ENCODE assay signal across 9 cellular contexts in genomic region chr17:74971069-74971841, GRCh38. TPM values are rescaled to one million over a fixed set of nuclear protein-coding genes. Genes with fewer than 3 reads are reported as not detected.
A peak's percentile ranks its signal among the peaks of the same experiment; 100 is the strongest.
DNase-seq lines count a peak whose midpoint lies in the region; ATAC-seq, FAIRE-seq and TF ChIP-seq lines count a peak whose summit lies in the region.
"Had no signal": no experiment of that assay in that cellular context is flagged by ENCODE, and none has a peak within 500 bp of the region (broad histone marks: within the 10 kb centered on the region; RNA-seq: fewer than 3 reads in every experiment).

No MANE protein-coding gene starts in this region.

- H3K36me3 ChIP-seq in H7 (replicated peaks; ENCODE audit: control insufficient read depth, insufficient read depth, low read length) (no peaks in the 10 kb centered on the region), kidney (ENCODE audit: control insufficient read depth in 1 of 2, insufficient read depth in 2 of 2, low read length in 2 of 2) (no peaks in the 10 kb centered on the region), small intestine (ENCODE audit: control insufficient read depth in 2 of 2, insufficient read depth in 2 of 2, low read length in 2 of 2) (no peaks in the 10 kb centered on the region)

- peaks cover 11% of the 10 kb centered on the region for H3K4me1 Mint-ChIP-seq in activated CD8-positive, alpha-beta T cell treated with anti-CD3 and anti-CD28 coated beads for 36 hours (ENCODE audit: low read depth)

- WGBS in small intestine, 3 donors, result 15 to 57% (median 42%) methylated on average over 8 of the region's 8 CpGs

- H3K9me3 Mint-ChIP-seq in activated CD8-positive, alpha-beta T cell treated with anti-CD3 and anti-CD28 coated beads for 36 hours, result no peaks in the 10 kb centered on the region

- ATAC-seq in activated CD8-positive, alpha-beta T cell treated with anti-CD3 and anti-CD28 coated beads for 36 hours, result no peak
- ATAC-seq in GM18867 (IDR thresholded peaks at IDR 0.05; ENCODE audit: unreplicated experiment) (no peak), GM18517 (IDR thresholded peaks at IDR 0.05; ENCODE audit: unreplicated experiment) (no peak)

- H3K9ac ChIP-seq in kidney (ENCODE audit: low read length in 2 of 2), result peak overlapping the region; percentile 55 to 71

- H3K27ac ChIP-seq in kidney (ENCODE audit: low read depth in 2 of 2, low read length in 2 of 2) (peak overlapping the region; percentile 9 to 72), small intestine (ENCODE audit: low read depth in 1 of 2, low read length in 1 of 2) (peak overlapping the region; percentile 27 to 84)

- H3K4me1 ChIP-seq in kidney (ENCODE audit: control insufficient read depth in 1 of 2, insufficient read depth in 1 of 2, low read depth in 1 of 2, low read length in 2 of 2) (peaks cover 3 to 4% of the 10 kb centered on the region in 2 donors), small intestine (ENCODE audit: control insufficient read depth in 2 of 2, insufficient read depth in 1 of 2, low read depth in 1 of 2, low read length in 1 of 2) (peaks cover 0 to 6% of the 10 kb centered on the region in 2 donors)

- no peak for TF ChIP-seq CTCF in activated CD8-positive, alpha-beta T cell treated with anti-CD3 and anti-CD28 coated beads for 36 hours (IDR thresholded peaks at IDR 0.05)
- TF ChIP-seq CTCF in kidney (IDR thresholded peaks at IDR 0.05; ENCODE audit: borderline replicate concordance, extremely low read depth, insufficient read depth), result no peak
- no peak for TF ChIP-seq CTCF in GM13977 (IDR thresholded peaks at IDR 0.05; ENCODE audit: extremely low read depth, insufficient read depth, missing control alignments)

- POLR2A ChIA-PET in activated CD8-positive, alpha-beta T cell treated with anti-CD3 and anti-CD28 coated beads for 36 hours (lab: Charles Lee), result interaction anchor here (1.1 kb wide), 1 partner anchor 13 kb away, joined by 3 read pairs; no protein-coding TSS in a partner anchor

- peaks cover 12% of the 10 kb centered on the region for H3K27me3 Mint-ChIP-seq in activated CD8-positive, alpha-beta T cell treated with anti-CD3 and anti-CD28 coated beads for 36 hours

- peak overlapping the region; percentile 70 for H3K4me3 Mint-ChIP-seq in activated CD8-positive, alpha-beta T cell treated with anti-CD3 and anti-CD28 coated beads for 36 hours

- H3K4me3 ChIP-seq in H7 (ENCODE audit: insufficient read depth, low read depth, low read length) (0 out of 2 replicates have a peak overlapping the region, but pooled peaks have one; percentile 65), kidney (ENCODE audit: low read length in 2 of 2) (peak overlapping the region; percentile 42 to 46), small intestine (ENCODE audit: low read depth in 1 of 2, low read length in 2 of 2) (peak overlapping the region in 1 of 2 donors; percentile 68)

- H3K9me3 ChIP-seq in kidney (ENCODE audit: control insufficient read depth in 1 of 2, low read length in 2 of 2), result no peaks in the 10 kb centered on the region
- H3K9me3 ChIP-seq in small intestine (ENCODE audit: control insufficient read depth, low read depth), result no peaks in the 10 kb centered on the region

- in situ Hi-C loops in GM13977 (cut with MboI; ENCODE audit: low pct_unique_long_range_greater_than_20kb, low sequenced_read_pairs, unreplicated experiment), result no loop called here

- no peak overlapping the region for H3K27ac Mint-ChIP-seq in activated CD8-positive, alpha-beta T cell treated with anti-CD3 and anti-CD28 coated beads for 36 hours

- CTCF ChIA-PET in activated CD8-positive, alpha-beta T cell treated with anti-CD3 and anti-CD28 coated beads for 36 hours (lab: Charles Lee), result interaction anchor here (0.9 to 7.6 kb wide), 5 partner anchors 9 to 40 kb away, joined by 3 to 87 read pairs (median 4); partner anchors contain the start of gene CDR2L

- FAIRE-seq in kidney (lab: Jason Lieb, UNC) (no peak), small intestine (lab: Jason Lieb, UNC) (no peak)

- H3K27me3 ChIP-seq in H7 (ENCODE audit: control insufficient read depth, insufficient read depth, low read length) (peaks cover 46% of the 10 kb centered on the region), small intestine (ENCODE audit: control insufficient read depth in 2 of 2, insufficient read depth in 2 of 2, low read length in 2 of 2) (no peaks in the 10 kb centered on the region)

- H3K36me3 Mint-ChIP-seq in activated CD8-positive, alpha-beta T cell treated with anti-CD3 and anti-CD28 coated beads for 36 hours (ENCODE audit: low read depth), result no peaks in the 10 kb centered on the region

- intact Hi-C loops in activated CD8-positive, alpha-beta T cell treated with anti-CD3 and anti-CD28 coated beads for 36 hours (cut with micrococcal nuclease), result no loop called here
- intact Hi-C loops in kidney (cut with DNase I), result no loop called here

- DNase-seq in H7 (no peak), kidney (no peak), small intestine (no peak), GM13977 (ENCODE audit: low spot score) (no peak), NCI-H1105 treated with DMSO at 0.1 percent for 48 hours (lab: John Stamatoyannopoulos, UW) (no peak)
- DNase-seq in activated CD8-positive, alpha-beta T cell treated with anti-CD3 and anti-CD28 coated beads for 36 hours, result no peak
- DNase-seq: GOT3 had no signal

RNA-seq across cellular contexts. Expression of gene HID1, which starts 1.3 kb away (rescaled TPM):
- total RNA-seq in H7 (2014; rRNA removed; shearing (Covaris generic)), result 2.1 and 7.8 TPM in 2 replicates
- 1 to 10 TPM; 1.4 to 1.7 TPM for total RNA-seq in activated CD8-positive, alpha-beta T cell treated with anti-CD3 and anti-CD28 coated beads for 36 hours
- 32.6 TPM for total RNA-seq in kidney
- polyA plus RNA-seq in kidney (ENCODE audit: insufficient read depth, low read depth, low replicate concordance), result 13.6 TPM
- 10 to 100 TPM; 37.1 to 60.4 (median 44.0) TPM for polyA plus RNA-seq in small intestine

RNA-seq across cellular contexts. Expression of gene CDR2L, which starts 16.2 kb away (rescaled TPM):
- 23.5 and 25.9 TPM in 2 replicates for total RNA-seq in H7 (2014; rRNA removed; shearing (Covaris generic))
- total RNA-seq in activated CD8-positive, alpha-beta T cell treated with anti-CD3 and anti-CD28 coated beads for 36 hours, result under 1 TPM; 0.59 to 0.94 TPM
- total RNA-seq in kidney, result 29.3 TPM
- polyA plus RNA-seq in kidney (ENCODE audit: insufficient read depth, low read depth, low replicate concordance) (12.5 TPM), small intestine (10 to 100 TPM; 25.4 to 39.6 (median 28.9) TPM)

RNA-seq across cellular contexts. Expression of gene OTOP3, which starts 35.6 kb away (rescaled TPM):
- not detected in 2 replicates for total RNA-seq in H7 (2014; rRNA removed; shearing (Covaris generic))
- total RNA-seq in activated CD8-positive, alpha-beta T cell treated with anti-CD3 and anti-CD28 coated beads for 36 hours, result not detected
- total RNA-seq in kidney, result not detected
- not detected for polyA plus RNA-seq in kidney (ENCODE audit: insufficient read depth, low read depth, low replicate concordance)
- polyA plus RNA-seq in small intestine, result 10 to 100 TPM in 2 of 3 donors, 1 to 10 TPM in 1; 6.4 to 35.7 (median 31.8) TPM

RNA-seq across cellular contexts. Expression of gene MRPL58, which starts 41.2 kb away (rescaled TPM):
- total RNA-seq in H7 (2014; rRNA removed; shearing (Covaris generic)), result 62.0 and 68.4 TPM in 2 replicates
- 10 to 100 TPM; 53.6 to 62.4 TPM for total RNA-seq in activated CD8-positive, alpha-beta T cell treated with anti-CD3 and anti-CD28 coated beads for 36 hours
- 23.1 TPM for total RNA-seq in kidney
- polyA plus RNA-seq in kidney (ENCODE audit: insufficient read depth, low read depth, low replicate concordance), result 84.5 TPM
- polyA plus RNA-seq in small intestine, result 10 to 100 TPM; 42.7 to 73.0 (median 48.8) TPM

RNA-seq across cellular contexts. Expression of gene OTOP2, which starts 47.2 kb away (rescaled TPM):
- total RNA-seq in H7 (2014; rRNA removed; shearing (Covaris generic)), result not detected in 2 replicates
- not detected for total RNA-seq in activated CD8-positive, alpha-beta T cell treated with anti-CD3 and anti-CD28 coated beads for 36 hours
- total RNA-seq in kidney, result not detected
- not detected for polyA plus RNA-seq in kidney (ENCODE audit: insufficient read depth, low read depth, low replicate concordance)
- polyA plus RNA-seq in small intestine, result under 1 TPM; 0.22 to 0.54 (median 0.39) TPM

Comparison
In these comparisons a context has a peak if more than half of its experiments do, and no peak if none do; other contexts are left out.
1. RNA of gene CDR2L, which starts 16.2 kb away (total RNA-seq): 29.3 TPM in kidney (single experiment) and 23.5 to 25.9 TPM in H7; 0.59 to 0.94 TPM in activated CD8-positive, alpha-beta T cell treated with anti-CD3 and anti-CD28 coated beads for 36 hours; every median in the first group is over 10 times any median in the second.